Comparison of ENCODE assay signal across 25 cellular contexts in genomic region chr12:5251786-5252185, GRCh38.
DNase-seq lines count a peak whose midpoint lies in the region; ATAC-seq, FAIRE-seq and TF ChIP-seq lines count a peak whose summit lies in the region.
"Had no signal": no experiment of that assay in that cellular context is flagged by ENCODE, and none has a peak within 500 bp of the region (broad histone marks: within the 10 kb centered on the region; RNA-seq: fewer than 3 reads in every experiment).

No MANE protein-coding gene starts in this region.

- H3K36me3 ChIP-seq in HepG2 (replicated peaks in 1 of 2; ENCODE audit: control insufficient read depth in 1 of 2, insufficient read depth in 2 of 2, low read length in 2 of 2) (no peaks in the 10 kb centered on the region), right lobe of liver (no peaks in the 10 kb centered on the region), skeletal muscle tissue (ENCODE audit: control insufficient read depth in 3 of 3, insufficient read depth in 3 of 3, low read length in 3 of 3) (no peaks in the 10 kb centered on the region)
- H3K36me3 ChIP-seq: BE2C; BLaER1 treated with 17β-estradiol and CSF1 and Interleukin-3, amounts not matched to agents 10 nM and 100 nM; HAP-1 had no signal

- H3K4me1 ChIP-seq in HepG2 (ENCODE audit: insufficient read depth, low read length) (no peaks in the 10 kb centered on the region), right lobe of liver (no peaks in the 10 kb centered on the region), skeletal muscle tissue (ENCODE audit: control insufficient read depth in 3 of 3, insufficient read depth in 3 of 3, low read length in 3 of 3) (peaks cover 0 to 12% (median 10%) of the 10 kb centered on the region in 3 donors)
- H3K4me1 ChIP-seq: A549; BE2C; BLaER1 treated with 17β-estradiol and CSF1 and Interleukin-3, amounts not matched to agents 10 nM and 100 nM; HAP-1 had no signal

- TF ChIP-seq CTCF in HepG2 (CRISPR knock-in tag; IDR thresholded peaks at IDR 0.05) (no peak), right lobe of liver (IDR thresholded peaks at IDR 0.05) (no peak)

- no peak for TF ChIP-seq EP300 in HepG2 (IDR thresholded peaks at IDR 0.05; ENCODE audit: low read depth in 2 of 2, low read length in 2 of 2)
- TF ChIP-seq EP300 in HepG2 (CRISPR knock-in tag; IDR thresholded peaks at IDR 0.05; ENCODE audit: borderline replicate concordance): no peak

- H3K9me3 ChIP-seq in HepG2 (ENCODE audit: low read length) (no peaks in the 10 kb centered on the region), right lobe of liver (no peaks in the 10 kb centered on the region), skeletal muscle tissue (ENCODE audit: control insufficient read depth in 3 of 3, low read length in 3 of 3) (no peaks in the 10 kb centered on the region)
- H3K9me3 ChIP-seq: A549; BE2C; BLaER1 treated with 17β-estradiol and CSF1 and Interleukin-3, amounts not matched to agents 10 nM and 100 nM; HAP-1 had no signal

- H3K27ac ChIP-seq in HepG2 (ENCODE audit: extremely low read length, insufficient read depth, low read length): no peak overlapping the region
- no peak overlapping the region for H3K27ac ChIP-seq in right lobe of liver
- peak overlapping the region; percentile 81 for H3K27ac ChIP-seq in skeletal muscle tissue (ENCODE audit: low read depth, low read length)
- H3K27ac ChIP-seq: 22Rv1; A549; BLaER1 treated with 17β-estradiol and CSF1 and Interleukin-3, amounts not matched to agents 10 nM and 100 nM had no signal

- no peak for FAIRE-seq in HepG2 (lab: Jason Lieb, UNC)
- peak; percentile 23 for FAIRE-seq in frontal cortex (lab: Jason Lieb, UNC)
- FAIRE-seq: A549, D721Med, GM12878, GM19239, H54 had no signal

- WGBS in HepG2 (ENCODE audit: low lambda C conversion rate): 43% methylated on average over 6 of the region's 6 CpGs
- WGBS in right lobe of liver (ENCODE audit: insufficient coverage, low coverage, low lambda C conversion rate, missing lambda C conversion rate): 60% methylated on average over 6 of the region's 6 CpGs

- H3K27me3 ChIP-seq in HepG2 (ENCODE audit: control insufficient read depth in 1 of 2, insufficient read depth in 2 of 2, low read length in 2 of 2) (no peaks in the 10 kb centered on the region), right lobe of liver (no peaks in the 10 kb centered on the region), skeletal muscle tissue (ENCODE audit: control insufficient read depth in 3 of 3, insufficient read depth in 3 of 3, low read length in 3 of 3) (no peaks in the 10 kb centered on the region)
- H3K27me3 ChIP-seq: BE2C; BLaER1 treated with 17β-estradiol and CSF1 and Interleukin-3, amounts not matched to agents 10 nM and 100 nM had no signal

- no peak for TF ChIP-seq RAD21 in HepG2 (CRISPR knock-in tag; IDR thresholded peaks at IDR 0.05)

- no peak overlapping the region for H2AFZ ChIP-seq in HepG2 (ENCODE audit: low read length)
- H2AFZ ChIP-seq: GM23338 had no signal

- H4K20me1 ChIP-seq in HepG2 (ENCODE audit: insufficient read depth, low read length): no peaks in the 10 kb centered on the region
- H4K20me1 ChIP-seq: BLaER1 treated with 17β-estradiol and CSF1 and Interleukin-3, amounts not matched to agents 10 nM and 100 nM had no signal

- H3K4me2 ChIP-seq in HepG2 (ENCODE audit: low read depth, low read length): no peak overlapping the region
- H3K4me2 ChIP-seq: A549; BLaER1 treated with 17β-estradiol and CSF1 and Interleukin-3, amounts not matched to agents 10 nM and 100 nM; GM23338 had no signal

- no peaks in the 10 kb centered on the region for H3K79me2 ChIP-seq in HepG2 (ENCODE audit: insufficient read depth, low read length)

- H3K9ac ChIP-seq in HepG2 (ENCODE audit: insufficient read depth, low read depth, low read length): no peak overlapping the region
- no peak overlapping the region for H3K9ac ChIP-seq in skeletal muscle tissue (ENCODE audit: low read depth in 1 of 3, low read length in 3 of 3)
- H3K9ac ChIP-seq: BLaER1 treated with 17β-estradiol and CSF1 and Interleukin-3, amounts not matched to agents 10 nM and 100 nM had no signal

- BruUV-seq in HepG2 (replicated peaks; lab: Mats Ljungman, UMichigan): no TSS peak

- in situ Hi-C loops in HepG2 (cut with HindIII; ENCODE audit: extremely low pct_ligation_motif_present, low pct_unique_long_range_greater_than_20kb): no loop called here

- TF ChIP-seq POLR2A in HepG2 (IDR thresholded peaks at IDR 0.05; ENCODE audit: insufficient read depth in 1 of 2, low read depth in 2 of 2, low read length in 2 of 2) (no peak), right lobe of liver (IDR thresholded peaks at IDR 0.05) (no peak)

- ATAC-seq in HepG2 (no peak), right lobe of liver (no peak)
- ATAC-seq: A549, GM12878, GM23338 had no signal

- POLR2A ChIA-PET in HepG2 (lab: Yijun Ruan, JAX): no interaction called here

- intact Hi-C loops in HepG2 (cut with micrococcal nuclease; ENCODE audit: unreplicated experiment) (no loop called here), right lobe of liver (cut with DNase I) (no loop called here)

- DNase-seq in HepG2 (ENCODE audit: low spot score) (no peak), right lobe of liver (no peak), frontal cortex (ENCODE audit: low spot score in 2 of 2) (no peak), inferior parietal cortex (ENCODE audit: extremely low spot score) (no peak), retina (no peak)
- DNase-seq: ACHN; AML-193; BE2C; CD4-positive, alpha-beta T cell; CD8-positive, alpha-beta memory T cell; DMS 273 treated with DMSO at 0.1 percent for 48 hours; DMS79; EL; GDM1; HFFc6 had no signal

- H3K4me3 ChIP-seq in HepG2 (replicated peaks in 1 of 3; ENCODE audit: insufficient read depth in 1 of 3, low read depth in 2 of 3, low read length in 3 of 3) (no peak overlapping the region), right lobe of liver (no peak overlapping the region), skeletal muscle tissue (ENCODE audit: low read length in 3 of 3) (no peak overlapping the region)
- H3K4me3 ChIP-seq: A549; BLaER1 treated with 17β-estradiol and CSF1 and Interleukin-3, amounts not matched to agents 10 nM and 100 nM; GM12878; GM23338; HAP-1 had no signal

- CTCF ChIA-PET in HepG2 (lab: Yijun Ruan, JAX; ENCODE audit: low intra/inter-chr PET ratio, low total read pairs): no interaction called here

TF ChIP-seq in HepG2, 621 proteins besides CTCF, POLR2A, EP300 and RAD21:
- TF ChIP-seq CEBPB (IDR thresholded peaks at IDR 0.05; ENCODE audit: borderline replicate concordance, low read depth, low read length) (peak; percentile 40; the same call in 1 of the 2 replicates), ZBTB2 (CRISPR knock-in tag; IDR thresholded peaks at IDR 0.05; ENCODE audit: low read depth) (no peak), ZFP41 (CRISPR knock-in tag; IDR thresholded peaks at IDR 0.05; ENCODE audit: borderline replicate concordance) (no peak)
